ENCODE assay signal across 21 cellular contexts in genomic region chr21:32055305-32055704, GRCh38.
A peak's percentile ranks its signal among the peaks of the same experiment; 100 is the strongest.
DNase-seq lines count a peak whose midpoint lies in the region; ATAC-seq and TF ChIP-seq lines count a peak whose summit lies in the region.
"Had no signal": no experiment of that assay in that cellular context is flagged by ENCODE, and none has a peak within 500 bp of the region (broad histone marks: within the 10 kb centered on the region; RNA-seq: fewer than 3 reads in every experiment).

No MANE protein-coding gene starts in this region.

- no peak for TF ChIP-seq EP300 in ovary (IDR thresholded peaks at IDR 0.05)

- WGBS in ovary, 3 donors = 33 to 36% (median 34%) methylated on average over 3 of the region's 3 CpGs

- no peaks in the 10 kb centered on the region for H3K4me1 ChIP-seq in ovary (ENCODE audit: insufficient read depth)

- no peak for TF ChIP-seq POLR2A in ovary (IDR thresholded peaks at IDR 0.05)

- H3K9me3 ChIP-seq in WERI-Rb-1 (ENCODE audit: severe bottlenecking) (peaks cover 16% of the 10 kb centered on the region), ovary (no peaks in the 10 kb centered on the region)

- intact Hi-C loops in ovary (cut with DNase I) = no loop called here

- H3K27me3 ChIP-seq in WERI-Rb-1 (ENCODE audit: insufficient read depth, low read depth, severe bottlenecking) (no peaks in the 10 kb centered on the region), ovary (no peaks in the 10 kb centered on the region)

- ATAC-seq in HG03469 (IDR thresholded peaks at IDR 0.05; ENCODE audit: unreplicated experiment) = no peak
- ATAC-seq: CD8-positive, alpha-beta T cell; HCT116; PC-3 had no signal

- TF ChIP-seq CTCF in WERI-Rb-1 (IDR thresholded peaks at IDR 0.05; ENCODE audit: low read depth, low read length) = no peak
- TF ChIP-seq CTCF in ovary (IDR thresholded peaks at IDR 0.05) = no peak

- peak overlapping the region; percentile 83 for H3K27ac ChIP-seq in WERI-Rb-1
- no peak overlapping the region for H3K27ac ChIP-seq in ovary
- H3K27ac ChIP-seq: KMS-11 had no signal

- H3K4me3 ChIP-seq in WERI-Rb-1 (ENCODE audit: low read depth, low read length) (no peak overlapping the region), ovary (no peak overlapping the region)

- peak; percentile 67 for DNase-seq in NCI-H82 (lab: John Stamatoyannopoulos, UW)
- DNase-seq in NCI-H82 treated with DMSO at 0.1 percent for 48 hours (lab: John Stamatoyannopoulos, UW; ENCODE audit: unreplicated experiment) = no peak
- peak; percentile 88 for DNase-seq in WERI-Rb-1
- DNase-seq in mesenteric fat pad (ENCODE audit: low spot score) = peak; percentile 59
- no peak for DNase-seq in activated gamma-delta T cell (lab: John Stamatoyannopoulos, UW)
- DNase-seq in NCI-H1417 (lab: John Stamatoyannopoulos, UW) = no peak
- DNase-seq in ovary = no peak
- DNase-seq: 8988T; AML-193; C1 segment of cervical spinal cord; CD8-positive, alpha-beta T cell; IMR-90; MV-4-11; NCI-H187 treated with DMSO at 0.1 percent for 48 hours; NCI-H226; NCI-H510A treated with DMSO at 0.1 percent for 48 hours; PC-3; SHP77 had no signal

- no peaks in the 10 kb centered on the region for H3K36me3 ChIP-seq in WERI-Rb-1
- no peaks in the 10 kb centered on the region for H3K36me3 ChIP-seq in ovary

Comparison
In these comparisons a context has a peak if more than half of its experiments do, and no peak if none do; other contexts are left out.
1. DNase-seq: peak in NCI-H82 (single experiment), WERI-Rb-1 (single experiment) and mesenteric fat pad (single experiment); none in NCI-H82 treated with DMSO at 0.1 percent for 48 hours (single experiment), activated gamma-delta T cell (single experiment), NCI-H1417 (0 of 3) and ovary (0 of 5).